Comparison of ENCODE assay signal across 6 cellular contexts in the genomic region with DNA sequence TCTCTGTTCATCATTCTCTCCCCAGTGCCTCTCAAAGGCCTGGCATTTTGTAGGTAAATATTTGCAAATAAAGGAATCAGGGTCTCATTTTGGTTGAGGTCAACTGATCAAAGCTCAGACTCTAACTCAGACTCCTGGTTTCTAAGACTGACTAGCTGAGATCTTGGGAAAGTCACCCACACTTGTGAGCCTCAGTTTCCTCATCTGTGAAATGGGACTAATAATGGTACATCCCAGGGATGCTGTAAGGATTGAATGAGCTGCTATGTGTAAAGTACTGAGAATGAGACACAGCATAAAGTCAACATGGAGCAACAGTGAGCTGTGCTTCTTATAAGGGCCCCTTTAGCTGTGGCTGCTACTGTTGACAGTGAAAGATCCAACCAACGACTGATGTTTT.
"Had no signal": no experiment of that assay in that cellular context is flagged by ENCODE, and none has a peak within 500 bp of the region (broad histone marks: within the 10 kb centered on the region; RNA-seq: fewer than 3 reads in every experiment).

No MANE protein-coding gene starts in this region.

- H3K4me2 ChIP-seq: KMS-11 had no signal

- H3K27ac ChIP-seq: HL-60, KMS-11 had no signal

- H3K9ac ChIP-seq: KMS-11 had no signal

- DNase-seq: IMR-90, KBM-7, KG1 had no signal

- FAIRE-seq: HTR-8/SVneo had no signal
